1 cellular context compared by ENCODE assay signal in the genomic region with DNA sequence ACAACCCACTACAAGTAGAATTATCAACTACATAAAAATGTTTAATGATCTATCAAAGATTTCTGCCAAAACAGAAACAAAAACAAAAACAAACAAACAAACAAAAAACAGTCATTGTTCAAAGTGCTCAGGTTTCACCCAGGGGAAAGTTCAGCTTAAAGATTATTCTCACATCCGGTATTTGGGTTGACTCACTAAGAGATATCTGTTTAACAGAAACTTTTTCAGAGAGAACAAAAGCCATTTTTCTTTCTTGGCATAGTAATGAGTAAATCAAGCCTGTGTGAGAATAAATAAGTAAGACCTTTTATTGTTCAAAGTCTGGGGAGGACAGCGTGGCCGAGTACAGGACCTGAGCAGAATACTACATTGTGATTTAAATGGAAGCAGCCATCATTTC.
TF ChIP-seq lines count a peak whose summit lies in the region.

No MANE protein-coding gene starts in this region.

TF ChIP-seq in HepG2, 621 proteins besides CTCF, POLR2A, EP300 and RAD21 (continued from another document):
- TF ChIP-seq NCOA5 (CRISPR knock-in tag; IDR thresholded peaks at IDR 0.05) (no peak), HNRNPL (IDR thresholded peaks at IDR 0.05; ENCODE audit: low read depth, low read length) (no peak), SOX5 (CRISPR knock-in tag; IDR thresholded peaks at IDR 0.05; ENCODE audit: borderline replicate concordance) (peak; percentile 78; the same call in 1 of the 2 replicates), ZNF546 (CRISPR knock-in tag; conservative IDR thresholded peaks at IDR 0.05) (no peak), SIX1 (CRISPR knock-in tag; IDR thresholded peaks at IDR 0.05; ENCODE audit: borderline replicate concordance) (peak; percentile 70; the same call in 1 of the 2 replicates), PHF8 (CRISPR knock-in tag; IDR thresholded peaks at IDR 0.05) (no peak), CCAR2 (optimal IDR thresholded peaks at IDR 0.05; ENCODE audit: low read depth, low read length) (no peak), ZNF879 (CRISPR knock-in tag; IDR thresholded peaks at IDR 0.05) (no peak), ZNF563 (CRISPR knock-in tag; IDR thresholded peaks at IDR 0.05) (no peak)
- TF ChIP-seq, protein P1, sequence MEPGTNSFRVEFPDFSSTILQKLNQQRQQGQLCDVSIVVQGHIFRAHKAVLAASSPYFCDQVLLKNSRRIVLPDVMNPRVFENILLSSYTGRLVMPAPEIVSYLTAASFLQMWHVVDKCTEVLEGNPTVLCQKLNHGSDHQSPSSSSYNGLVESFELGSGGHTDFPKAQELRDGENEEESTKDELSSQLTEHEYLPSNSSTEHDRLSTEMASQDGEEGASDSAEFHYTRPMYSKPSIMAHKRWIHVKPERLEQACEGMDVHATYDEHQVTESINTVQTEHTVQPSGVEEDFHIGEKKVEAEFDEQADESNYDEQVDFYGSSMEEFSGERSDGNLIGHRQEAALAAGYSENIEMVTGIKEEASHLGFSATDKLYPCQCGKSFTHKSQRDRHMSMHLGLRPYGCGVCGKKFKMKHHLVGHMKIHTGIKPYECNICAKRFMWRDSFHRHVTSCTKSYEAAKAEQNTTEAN (CRISPR knock-in tag; conservative IDR thresholded peaks at IDR 0.05) = no peak
- TF ChIP-seq, protein P2, sequence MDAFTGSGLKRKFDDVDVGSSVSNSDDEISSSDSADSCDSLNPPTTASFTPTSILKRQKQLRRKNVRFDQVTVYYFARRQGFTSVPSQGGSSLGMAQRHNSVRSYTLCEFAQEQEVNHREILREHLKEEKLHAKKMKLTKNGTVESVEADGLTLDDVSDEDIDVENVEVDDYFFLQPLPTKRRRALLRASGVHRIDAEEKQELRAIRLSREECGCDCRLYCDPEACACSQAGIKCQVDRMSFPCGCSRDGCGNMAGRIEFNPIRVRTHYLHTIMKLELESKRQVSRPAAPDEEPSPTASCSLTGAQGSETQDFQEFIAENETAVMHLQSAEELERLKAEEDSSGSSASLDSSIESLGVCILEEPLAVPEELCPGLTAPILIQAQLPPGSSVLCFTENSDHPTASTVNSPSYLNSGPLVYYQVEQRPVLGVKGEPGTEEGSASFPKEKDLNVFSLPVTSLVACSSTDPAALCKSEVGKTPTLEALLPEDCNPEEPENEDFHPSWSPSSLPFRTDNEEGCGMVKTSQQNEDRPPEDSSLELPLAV (CRISPR knock-in tag; conservative IDR thresholded peaks at IDR 0.05; ENCODE audit: low read depth) = no peak
